1 cellular context compared by ENCODE assay signal in genomic region chr15:100008258-100008657, GRCh38.
TF ChIP-seq lines count a peak whose summit lies in the region.

No MANE protein-coding gene starts in this region.

TF ChIP-seq in K562, 482 proteins besides CTCF, POLR2A, EP300 and RAD21 (continued from another document):
- TF ChIP-seq NELFE (IDR thresholded peaks at IDR 0.05; ENCODE audit: insufficient read depth, insufficient read length) (no peak), ZNF311 (CRISPR knock-in tag; IDR thresholded peaks at IDR 0.05) (no peak), ZFP36 (IDR thresholded peaks at IDR 0.05; ENCODE audit: low read depth, low read length, partially characterized antibody) (peak; percentile 37)
